In genomic region chr1:157114183-157115121, GRCh38 we compare ENCODE assay signal across 22 cellular contexts. TPM values are rescaled to one million over a fixed set of nuclear protein-coding genes. Genes with fewer than 3 reads are reported as not detected.
DNase-seq lines count a peak whose midpoint lies in the region; ATAC-seq, FAIRE-seq and TF ChIP-seq lines count a peak whose summit lies in the region.
"Had no signal": no experiment of that assay in that cellular context is flagged by ENCODE, and none has a peak within 500 bp of the region (broad histone marks: within the 10 kb centered on the region; RNA-seq: fewer than 3 reads in every experiment).

No MANE protein-coding gene starts in this region.

- H3K9me1 ChIP-seq in K562 (ENCODE audit: control insufficient read depth, insufficient read depth, low read length): no peaks in the 10 kb centered on the region

- H3K4me1 Mint-ChIP-seq in neural crest cell: peaks cover 37% of the 10 kb centered on the region

- H3K9me3 Mint-ChIP-seq in neural crest cell: no peaks in the 10 kb centered on the region
- H3K9me3 Mint-ChIP-seq: CD8-positive, alpha-beta T cell had no signal

- TF ChIP-seq CTCF in K562 (IDR thresholded peaks at IDR 0.05 in 2 of 3, conservative IDR thresholded peaks at IDR 0.05 in 1 of 3; ENCODE audit: insufficient read depth in 2 of 3, low read depth in 1 of 3, low read length in 3 of 3) (no peak), neural crest cell (conservative IDR thresholded peaks at IDR 0.05) (no peak), upper lobe of right lung (IDR thresholded peaks at IDR 0.05) (no peak)

- H3K27me3 ChIP-seq in K562 (ENCODE audit: control insufficient read depth in 2 of 2, insufficient read depth in 2 of 2, low read length in 2 of 2) (peaks cover 49 to 58% of the 10 kb centered on the region in 2 experiments), upper lobe of right lung (peaks cover under 1% of the 10 kb centered on the region)
- H3K27me3 ChIP-seq: MG63 had no signal

- H3K9me3 ChIP-seq in K562 (replicated peaks; ENCODE audit: control insufficient read depth, insufficient read depth, low read depth, low read length) (no peaks in the 10 kb centered on the region), upper lobe of right lung (no peaks in the 10 kb centered on the region)
- H3K9me3 ChIP-seq: MG63 had no signal

- DNase-seq in activated CD8-positive, alpha-beta memory T cell treated with anti-CD3 and anti-CD28 coated beads, Interleukin-2, amount 50 U/mL, for 48 hours: peak; percentile 42
- no peak for DNase-seq in activated CD8-positive, alpha-beta memory T cell treated with anti-CD3 and anti-CD28 coated beads, Interleukin-2, amount 50 U/mL, for 4 hours
- no peak for DNase-seq in K562 (ENCODE audit: extremely low read depth in 1 of 4, low spot score in 3 of 4)
- DNase-seq in neural crest cell (ENCODE audit: low read depth, low spot score): no peak
- peak; percentile 40 for DNase-seq in upper lobe of right lung
- DNase-seq in HCEC 1CT: no peak
- DNase-seq: CD8-positive, alpha-beta T cell; DMS79 treated with DMSO at 0.1 percent for 48 hours; GM23248; Karpas-422; MG63; NCI-H1092; NCI-H146; NCI-H2081; NCI-H2227 treated with DMSO at 0.1 percent for 48 hours; NCI-H524 had no signal

- H3K4me3 ChIP-seq in K562: no peak overlapping the region
- H3K4me3 ChIP-seq in upper lobe of right lung: no peak overlapping the region
- H3K4me3 ChIP-seq: GM23248, MG63 had no signal

- TF ChIP-seq POLR2A in K562 (conservative IDR thresholded peaks at IDR 0.05): no peak

- no peak for TF ChIP-seq EP300 in K562 (IDR thresholded peaks at IDR 0.05; ENCODE audit: low read length)

- no peaks in the 10 kb centered on the region for H3K36me3 ChIP-seq in K562 (ENCODE audit: control insufficient read depth, insufficient read depth, low read length)
- no peaks in the 10 kb centered on the region for H3K36me3 ChIP-seq in upper lobe of right lung
- H3K36me3 ChIP-seq: MG63 had no signal

- no peak overlapping the region for H3K4me2 ChIP-seq in K562 (ENCODE audit: insufficient read depth, low read length)

- no peaks in the 10 kb centered on the region for H3K36me3 Mint-ChIP-seq in neural crest cell (ENCODE audit: low read depth)
- H3K36me3 Mint-ChIP-seq: CD8-positive, alpha-beta T cell had no signal

- no TSS peak for BruUV-seq in K562 (replicated peaks; lab: Mats Ljungman, UMichigan)

- no peak overlapping the region for H3K4me3 Mint-ChIP-seq in neural crest cell
- H3K4me3 Mint-ChIP-seq: CD8-positive, alpha-beta T cell had no signal

- intact Hi-C loops in K562 (cut with micrococcal nuclease) (no loop called here), upper lobe of right lung (cut with DNase I) (no loop called here)

- in situ Hi-C loops in K562 (cut with MboI): no loop called here

- POLR2A ChIA-PET in K562 (lab: Yijun Ruan, JAX): interaction anchor here (0.6 to 2.2 kb wide), 4 partner anchors 12 to 364 kb away, joined by 3 to 6 read pairs (median 3); no protein-coding TSS in a partner anchor

- CTCF ChIA-PET in K562 (lab: Yijun Ruan, JAX; ENCODE audit: low intra/inter-chr PET ratio): no interaction called here

- no peak for FAIRE-seq in K562 (lab: Jason Lieb, UNC)
- FAIRE-seq: HepG2 had no signal

- no peak overlapping the region for H2AFZ ChIP-seq in K562 (ENCODE audit: low read depth, low read length)
- H2AFZ ChIP-seq: GM23248 had no signal

- H4K20me1 ChIP-seq in K562 (replicated peaks; ENCODE audit: control insufficient read depth, insufficient read depth, low read length): 0 out of 2 replicates have a peak, but pooled peaks cover 4% of the 10 kb centered on the region

- no peaks in the 10 kb centered on the region for H3K79me2 ChIP-seq in K562 (ENCODE audit: control insufficient read depth, insufficient read depth, low read length)

- no peak overlapping the region for H3K9ac ChIP-seq in K562 (ENCODE audit: insufficient read depth in 1 of 2, low read depth in 2 of 2, low read length in 2 of 2)
- H3K9ac ChIP-seq: GM23248 had no signal

- H3K4me1 ChIP-seq in K562 (replicated peaks in 1 of 2; ENCODE audit: control insufficient read depth in 2 of 2, insufficient read depth in 2 of 2, low read length in 2 of 2) (peaks cover 0 to 9% of the 10 kb centered on the region in 2 experiments; a peak in 3 of 5 replicates), upper lobe of right lung (no peaks in the 10 kb centered on the region)

- peak overlapping the region; percentile 75 for H3K27ac Mint-ChIP-seq in neural crest cell (ENCODE audit: unreplicated experiment)
- H3K27ac Mint-ChIP-seq: CD8-positive, alpha-beta T cell had no signal

- 8% methylated on average over 15 of the region's 18 CpGs for WGBS in K562 (ENCODE audit: insufficient coverage, low coverage, missing lambda C conversion rate)

- ATAC-seq in K562 (peak; percentile 13; the same call in 1 of the 3 replicates), upper lobe of right lung (no peak), HG03342 (IDR thresholded peaks at IDR 0.05; ENCODE audit: unreplicated experiment) (no peak), GM21381 (IDR thresholded peaks at IDR 0.05; ENCODE audit: unreplicated experiment) (no peak)
- ATAC-seq: CD8-positive, alpha-beta T cell; HepG2 had no signal

- no peak for TF ChIP-seq RAD21 in K562 (CRISPR knock-in tag; conservative IDR thresholded peaks at IDR 0.05 in 1 of 2, IDR thresholded peaks at IDR 0.05 in 1 of 2)

- no peak overlapping the region for H3K27ac ChIP-seq in K562 (ENCODE audit: extremely low read depth, low read depth, low read length)
- no peak overlapping the region for H3K27ac ChIP-seq in upper lobe of right lung
- H3K27ac ChIP-seq: GM23248 had no signal

- peaks cover 13% of the 10 kb centered on the region for H3K27me3 Mint-ChIP-seq in neural crest cell (ENCODE audit: low read depth)

TF ChIP-seq in K562, 482 proteins besides CTCF, POLR2A, EP300 and RAD21 (continues in another document):
- TF ChIP-seq COPS2 (conservative IDR thresholded peaks at IDR 0.05) (no peak), MBD1 (CRISPR knock-in tag; IDR thresholded peaks at IDR 0.05) (no peak), WHSC1 (IDR thresholded peaks at IDR 0.05; ENCODE audit: low read length) (no peak), NR2C1 (IDR thresholded peaks at IDR 0.05) (no peak), NR2C1 (tag; IDR thresholded peaks at IDR 0.05) (no peak)

RNA-seq across cellular contexts. Expression of gene ETV3L, which starts 14.8 kb away (rescaled TPM):
- not detected in 2 replicates for total RNA-seq in K562 (2011; cell fraction: chromatin; rRNA removed; ENCODE audit: low replicate concordance)
- not detected in 2 replicates for total RNA-seq in K562 (2011; cell fraction: nucleolus; rRNA removed)
- total RNA-seq in K562 (2011; cell fraction: nucleoplasm; rRNA removed): not detected in 2 replicates
- total RNA-seq in K562 (2014; rRNA removed) (not detected in 2 replicates), K562 (2014; rRNA removed; fragmentation: Illumina TruSeq; extraction: Trizol) (not detected in 2 replicates), K562 (2015; rRNA removed; fragmentation: Illumina TruSeq; extraction: Trizol) (not detected in 2 replicates), K562 (2021) (not detected in 2 replicates), neural crest cell (0.19 and 0.23 TPM in 2 replicates), upper lobe of right lung (not detected)
- polyA plus RNA-seq in K562 (2011; rRNA removed) (not detected in 2 replicates), K562 (2014; fragmentation: Illumina TruSeq; extraction: Trizol) (not detected in 2 replicates), K562 (2014; fragmentation: Nextera tagmentation; extraction: Ambion mirVana) (not detected), K562 (2014; rRNA removed) (not detected in 2 replicates)
- not detected in 2 replicates for polyA plus RNA-seq in K562 (2011; cell fraction: cytosol; rRNA removed)
- 0.09 TPM in 1 of 2 replicates, not detected in the other for polyA plus RNA-seq in K562 (2011; cell fraction: nucleus; rRNA removed)
- not detected in 2 replicates for polyA plus RNA-seq in K562 (2012)
- not detected in 2 replicates for polyA minus RNA-seq in K562 (2011; rRNA and poly(A)+ RNA removed)
- not detected in 2 replicates for polyA minus RNA-seq in K562 (2011; cell fraction: cytosol; rRNA and poly(A)+ RNA removed)
- not detected in 2 replicates for polyA minus RNA-seq in K562 (2011; cell fraction: nucleus; rRNA and poly(A)+ RNA removed)
- total RNA-seq: A172; CD8-positive, alpha-beta T cell; G401; GM23248; HepG2 had no signal
- polyA plus RNA-seq: BJ, GM23248, HepG2 had no signal

RNA-seq across cellular contexts. Expression of gene ETV3, which starts 23.7 kb away (rescaled TPM):
- total RNA-seq in K562 (2011; cell fraction: chromatin; rRNA removed; ENCODE audit: low replicate concordance): 21.7 and 44.9 TPM in 2 replicates
- total RNA-seq in K562 (2011; cell fraction: nucleolus; rRNA removed): 14.7 and 15.8 TPM in 2 replicates
- 33.9 and 53.1 TPM in 2 replicates for total RNA-seq in K562 (2011; cell fraction: nucleoplasm; rRNA removed)
- total RNA-seq in K562 (2014; rRNA removed) (6.4 and 8.4 TPM in 2 replicates), K562 (2014; rRNA removed; fragmentation: Illumina TruSeq; extraction: Trizol) (10.7 and 11.4 TPM in 2 replicates), K562 (2015; rRNA removed; fragmentation: Illumina TruSeq; extraction: Trizol) (10.4 and 11.2 TPM in 2 replicates), K562 (2021) (13.9 and 16.0 TPM in 2 replicates), neural crest cell (29.0 and 29.7 TPM in 2 replicates), upper lobe of right lung (39.2 TPM)
- polyA plus RNA-seq in K562 (2011; rRNA removed) (7.7 and 9.0 TPM in 2 replicates), K562 (2014; fragmentation: Illumina TruSeq; extraction: Trizol) (8.2 and 9.1 TPM in 2 replicates), K562 (2014; fragmentation: Nextera tagmentation; extraction: Ambion mirVana) (1 to 10 TPM; 3.1 to 5.4 TPM), K562 (2014; rRNA removed) (7.2 TPM in 2 replicates)
- 5.0 and 6.0 TPM in 2 replicates for polyA plus RNA-seq in K562 (2011; cell fraction: cytosol; rRNA removed)
- 8.2 and 8.4 TPM in 2 replicates for polyA plus RNA-seq in K562 (2011; cell fraction: nucleus; rRNA removed)
- 6.9 and 8.4 TPM in 2 replicates for polyA plus RNA-seq in K562 (2012)
- 25.5 and 30.0 TPM in 2 replicates for polyA minus RNA-seq in K562 (2011; rRNA and poly(A)+ RNA removed)
- 8.7 and 10.9 TPM in 2 replicates for polyA minus RNA-seq in K562 (2011; cell fraction: cytosol; rRNA and poly(A)+ RNA removed)
- 13.2 and 23.4 TPM in 2 replicates for polyA minus RNA-seq in K562 (2011; cell fraction: nucleus; rRNA and poly(A)+ RNA removed)

Comparison
In these comparisons a context has a peak if more than half of its experiments do, and no peak if none do; other contexts are left out.
1. DNase-seq: peak in activated CD8-positive, alpha-beta memory T cell treated with anti-CD3 and anti-CD28 coated beads, Interleukin-2, amount 50 U/mL, for 48 hours (single experiment) and upper lobe of right lung (single experiment); none in activated CD8-positive, alpha-beta memory T cell treated with anti-CD3 and anti-CD28 coated beads, Interleukin-2, amount 50 U/mL, for 4 hours (single experiment), K562 (0 of 4), neural crest cell (single experiment) and HCEC 1CT (single experiment).